ENCODE assay signal across 8 cellular contexts in genomic region chr14:64726585-64726890, GRCh38. TPM values are rescaled to one million over a fixed set of nuclear protein-coding genes. Genes with fewer than 3 reads are reported as not detected.
A peak's percentile ranks its signal among the peaks of the same experiment; 100 is the strongest.
DNase-seq lines count a peak whose midpoint lies in the region; ATAC-seq, FAIRE-seq and TF ChIP-seq lines count a peak whose summit lies in the region.

No MANE protein-coding gene starts in this region.

- H3K9me3 ChIP-seq in adipocyte (ENCODE audit: control insufficient read depth, low read length), result no peaks in the 10 kb centered on the region

- peaks cover 12% of the 10 kb centered on the region for H3K36me3 ChIP-seq in adipocyte (ENCODE audit: control insufficient read depth, insufficient read depth, low read length, severe bottlenecking)

- H3K4me1 ChIP-seq in adipocyte (ENCODE audit: control insufficient read depth, insufficient read depth, low read length), result peaks cover 31% of the 10 kb centered on the region

- FAIRE-seq in D721Med (lab: Jason Lieb, UNC), result no peak
- FAIRE-seq in HTR-8/SVneo (lab: Jason Lieb, UNC), result peak; percentile 99

- peaks cover 10% of the 10 kb centered on the region for H3K27me3 ChIP-seq in adipocyte (replicated peaks; ENCODE audit: control insufficient read depth, insufficient read depth, low read length)

- H3K9ac ChIP-seq in adipocyte (ENCODE audit: low read length), result no peak overlapping the region

- no peak for TF ChIP-seq CTCF in D721Med (IDR thresholded peaks at IDR 0.05; ENCODE audit: insufficient read depth, missing control alignments)

- DNase-seq in D721Med (ENCODE audit: insufficient read length, low spot score) (peak; percentile 77), HTR-8/SVneo (ENCODE audit: insufficient read length, low spot score) (peak; percentile 97), adipocyte (ENCODE audit: low read depth) (peak; percentile 12), mucosa of gallbladder (ENCODE audit: low spot score) (peak; percentile 87), HuH-7 (ENCODE audit: low spot score) (no peak), UCSD-AML1 (lab: John Stamatoyannopoulos, UW; ENCODE audit: unreplicated experiment) (no peak), superior temporal gyrus (ENCODE audit: extremely low spot score) (no peak)

- ATAC-seq in GM18498 (IDR thresholded peaks at IDR 0.05; ENCODE audit: unreplicated experiment), result no peak

- no peak overlapping the region for H3K4me3 ChIP-seq in adipocyte (ENCODE audit: low read length)

RNA-seq across cellular contexts. Expression of gene PLEKHG3, which starts 22.3 kb away (rescaled TPM):
- total RNA-seq in mucosa of gallbladder, result 101 TPM

Comparison
In these comparisons a context has a peak if more than half of its experiments do, and no peak if none do; other contexts are left out.
1. DNase-seq: peak in D721Med (single experiment), HTR-8/SVneo (single experiment), adipocyte (single experiment) and mucosa of gallbladder (single experiment); none in HuH-7 (single experiment), UCSD-AML1 (single experiment) and superior temporal gyrus (single experiment).